12 cellular contexts compared by ENCODE assay signal in the genomic region with DNA sequence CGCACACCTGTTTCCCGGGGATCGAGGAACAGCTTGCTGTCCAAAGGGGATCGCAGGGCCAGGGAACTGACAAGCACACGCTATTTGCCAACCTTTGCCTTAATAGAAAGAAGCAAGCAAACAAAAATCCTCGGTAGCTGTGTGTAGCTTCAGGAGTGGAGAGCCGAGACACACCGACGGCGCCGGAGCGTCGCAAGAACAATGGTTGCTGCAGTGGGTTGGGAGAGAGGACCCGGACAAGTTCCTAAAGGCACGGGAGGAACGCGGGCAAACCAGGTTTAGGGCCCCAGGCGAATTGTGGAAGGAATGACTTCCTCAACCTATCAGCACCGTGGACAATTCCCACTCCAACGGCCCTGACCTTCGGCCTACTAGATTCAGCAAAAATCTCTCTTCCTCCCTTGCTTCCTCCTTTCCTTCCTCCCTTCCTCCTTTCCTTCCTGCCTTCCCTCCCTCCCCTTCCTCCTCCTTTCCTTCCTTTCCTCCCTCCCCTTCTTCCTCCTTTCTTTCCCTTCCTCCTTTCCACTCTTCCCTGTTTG.
DNase-seq lines count a peak whose midpoint lies in the region; ATAC-seq, FAIRE-seq and TF ChIP-seq lines count a peak whose summit lies in the region.
"Had no signal": no experiment of that assay in that cellular context is flagged by ENCODE, and none has a peak within 500 bp of the region (broad histone marks: within the 10 kb centered on the region; RNA-seq: fewer than 3 reads in every experiment).

No MANE protein-coding gene starts in this region.

- peak; percentile 56 for FAIRE-seq in GM18507 (lab: Jason Lieb, UNC)

- H3K36me3 ChIP-seq in WERI-Rb-1, result peaks cover 4% of the 10 kb centered on the region

- TF ChIP-seq CTCF in WERI-Rb-1 (IDR thresholded peaks at IDR 0.05; ENCODE audit: low read depth, low read length), result no peak

- H3K4me3 ChIP-seq in WERI-Rb-1 (ENCODE audit: low read depth, low read length), result peak overlapping the region; percentile 91

- H3K9me3 ChIP-seq in WERI-Rb-1 (ENCODE audit: severe bottlenecking), result no peaks in the 10 kb centered on the region

- peak overlapping the region; percentile 99 for H3K27ac ChIP-seq in WERI-Rb-1

- no peak for ATAC-seq in HG02571 (IDR thresholded peaks at IDR 0.05; ENCODE audit: unreplicated experiment)

- peak; percentile 12 for DNase-seq in AG08395 (ENCODE audit: low spot score)
- DNase-seq in GM18507 (ENCODE audit: extremely low spot score, insufficient read length, low read depth), result no peak
- peak; percentile 55 for DNase-seq in WERI-Rb-1
- peak; percentile 64 for DNase-seq in iPS-NIHi7 (ENCODE audit: extremely low spot score)
- DNase-seq in SKM-1 treated with dmso at 0.1 percent for 144 hours (lab: John Stamatoyannopoulos, UW; ENCODE audit: unreplicated experiment), result no peak
- DNase-seq in GM19240 (ENCODE audit: insufficient read length, low spot score), result no peak
- no peak for DNase-seq in SHP77 (lab: John Stamatoyannopoulos, UW)
- DNase-seq: activated CD4-positive, alpha-beta T cell treated with anti-CD3 and anti-CD28 coated beads, Interleukin-2, amount 10 ng/mL, durations not matched to agents 7 days and 5 days; activated naive CD4-positive, alpha-beta T cell treated with anti-CD3 and anti-CD28 coated beads, Interleukin-2, amount 10 ng/mL, durations not matched to agents 7 days and 5 days; CD4-positive, CD25-positive, alpha-beta regulatory T cell; nucleus accumbens had no signal

- no peaks in the 10 kb centered on the region for H3K27me3 ChIP-seq in WERI-Rb-1 (ENCODE audit: insufficient read depth, low read depth, severe bottlenecking)

Comparison
In these comparisons a context has a peak if more than half of its experiments do, and no peak if none do; other contexts are left out.
1. DNase-seq: peak in AG08395 (single experiment), WERI-Rb-1 (single experiment) and iPS-NIHi7 (single experiment); none in GM18507 (single experiment), SKM-1 treated with dmso at 0.1 percent for 144 hours (single experiment), GM19240 (single experiment) and SHP77 (0 of 2).